In genomic region chr5:151531581-151531980, GRCh38 we compare ENCODE assay signal across 35 cellular contexts. TPM values are rescaled to one million over a fixed set of nuclear protein-coding genes. Genes with fewer than 3 reads are reported as not detected.
"Had no signal": no experiment of that assay in that cellular context is flagged by ENCODE, and none has a peak within 500 bp of the region (broad histone marks: within the 10 kb centered on the region; RNA-seq: fewer than 3 reads in every experiment).

No MANE protein-coding gene starts in this region.

- H3K4me3 ChIP-seq: ascending aorta, cardiac muscle cell had no signal

- H3K27ac ChIP-seq: ascending aorta, cardiac muscle cell, VCaP had no signal

- H3K9me3 ChIP-seq: ascending aorta had no signal

- H3K27me3 Mint-ChIP-seq: activated CD4-positive, alpha-beta memory T cell treated with anti-CD3 and anti-CD28 coated beads for 36 hours; activated CD4-positive, alpha-beta T cell treated with anti-CD3 and anti-CD28 coated beads, Interleukin-2, amount 10 ng/mL, durations not matched to agents 24 days and 14 days; activated CD8-positive, alpha-beta T cell treated with anti-CD3 and anti-CD28 coated beads for 36 hours; activated naive CD4-positive, alpha-beta T cell treated with anti-CD3 and anti-CD28 coated beads, Interleukin-2, amount 50 U/mL, for 24 hours; activated naive CD8-positive, alpha-beta T cell; activated naive CD8-positive, alpha-beta T cell treated with anti-CD3 and anti-CD28 coated beads, Interleukin-2, amount 50 U/mL, for 24 hours had no signal

- H3K4me1 Mint-ChIP-seq: activated B cell treated with CpG ODN at 0.5 μM for 24 hours; activated CD4-positive, alpha-beta T cell treated with anti-CD3 and anti-CD28 coated beads, Interleukin-2, amount 10 ng/mL, durations not matched to agents 24 days and 14 days; activated naive CD4-positive, alpha-beta T cell treated with anti-CD3 and anti-CD28 coated beads, Interleukin-2, amount 10 ng/mL, durations not matched to agents 7 days and 5 days; activated naive CD4-positive, alpha-beta T cell treated with anti-CD3 and anti-CD28 coated beads, Interleukin-2, amount 50 U/mL, for 24 hours; activated naive CD8-positive, alpha-beta T cell treated with anti-CD3 and anti-CD28 coated beads, Interleukin-2, amount 50 U/mL, for 24 hours; central memory CD8-positive, alpha-beta T cell had no signal

- H3K36me3 Mint-ChIP-seq: activated CD4-positive, alpha-beta memory T cell treated with anti-CD3 and anti-CD28 coated beads for 36 hours; activated naive CD4-positive, alpha-beta T cell treated with anti-CD3 and anti-CD28 coated beads, Interleukin-2, amount 10 ng/mL, durations not matched to agents 7 days and 5 days; activated naive CD4-positive, alpha-beta T cell treated with anti-CD3 and anti-CD28 coated beads, Interleukin-2, amount 50 U/mL, for 24 hours; activated naive CD8-positive, alpha-beta T cell; activated naive CD8-positive, alpha-beta T cell treated with anti-CD3 and anti-CD28 coated beads, Interleukin-2, amount 10 ng/mL, durations not matched to agents 7 days and 5 days; brain had no signal

- ATAC-seq: activated CD8-positive, alpha-beta T cell treated with anti-CD3 and anti-CD28 coated beads for 36 hours; activated naive CD8-positive, alpha-beta T cell treated with anti-CD3 and anti-CD28 coated beads, Interleukin-2, amount 50 U/mL, for 24 hours; activated T-cell treated with anti-CD3 and anti-CD28 coated beads, Interleukin-2, amount 50 U/mL, for 4 hours had no signal

- H3K36me3 ChIP-seq: ascending aorta, cardiac muscle cell had no signal

- H3K4me1 ChIP-seq: ascending aorta had no signal

- DNase-seq: activated B cell treated with CpG ODN at 0.5 μM for 24 hours; activated CD4-positive, alpha-beta memory T cell treated with anti-CD3 and anti-CD28 coated beads for 36 hours; activated CD4-positive, alpha-beta T cell treated with anti-CD3 and anti-CD28 coated beads for 4 hours; activated CD4-positive, alpha-beta T cell treated with anti-CD3 and anti-CD28 coated beads, Interleukin-2, amount 10 ng/mL, durations not matched to agents 24 days and 14 days; activated CD4-positive, alpha-beta T cell treated with anti-CD3 and anti-CD28 coated beads, Interleukin-2, amount 50 U/mL, for 1 hour; activated CD4-positive, alpha-beta T cell treated with anti-CD3 and anti-CD28 coated beads, Interleukin-2, amount 50 U/mL, for 4 hours; activated CD4-positive, CD25-positive, alpha-beta regulatory T cell treated with anti-CD3 and anti-CD28 coated beads, Interleukin-2, amount 50 U/mL, for 72 hours; activated CD8-positive, alpha-beta memory T cell treated with anti-CD3 and anti-CD28 coated beads, Interleukin-2, amount 50 U/mL, for 4 hours; activated CD8-positive, alpha-beta T cell treated with anti-CD3 and anti-CD28 coated beads for 36 hours; activated effector memory CD4-positive, alpha-beta T cell treated with Interleukin-2 at 50 U/mL for 16 hours; activated gamma-delta T cell; activated naive CD4-positive, alpha-beta T cell treated with anti-CD3 and anti-CD28 coated beads, Interleukin-2, amount 10 ng/mL, durations not matched to agents 7 days and 5 days; activated naive CD4-positive, alpha-beta T cell treated with Interleukin-2 at 50 U/mL for 16 hours; activated naive CD8-positive, alpha-beta T cell treated with anti-CD3 and anti-CD28 coated beads, Interleukin-2, amount 10 ng/mL, durations not matched to agents 7 days and 5 days; activated naive CD8-positive, alpha-beta T cell treated with anti-CD3 and anti-CD28 coated beads, Interleukin-2, amount 50 U/mL, for 24 hours; activated T-cell treated with anti-CD3 and anti-CD28 coated beads for 4 hours; activated T-cell treated with anti-CD3 and anti-CD28 coated beads, Interleukin-2, amount 50 U/mL, for 1 hour; activated T-cell treated with anti-CD3 and anti-CD28 coated beads, Interleukin-2, amount 50 U/mL, for 4 hours; amygdala; anterior cingulate cortex; caudate nucleus; T-helper 1 cell; T-helper 2 cell; T-helper 9 cell had no signal

- H3K9me3 Mint-ChIP-seq: activated B cell treated with CpG ODN at 0.5 μM for 24 hours; activated CD4-positive, alpha-beta memory T cell treated with anti-CD3 and anti-CD28 coated beads for 36 hours; activated CD4-positive, alpha-beta T cell treated with anti-CD3 and anti-CD28 coated beads, Interleukin-2, amount 10 ng/mL, durations not matched to agents 24 days and 14 days; activated CD8-positive, alpha-beta T cell treated with anti-CD3 and anti-CD28 coated beads for 36 hours; activated naive CD4-positive, alpha-beta T cell treated with anti-CD3 and anti-CD28 coated beads, Interleukin-2, amount 10 ng/mL, durations not matched to agents 7 days and 5 days; activated naive CD4-positive, alpha-beta T cell treated with anti-CD3 and anti-CD28 coated beads, Interleukin-2, amount 50 U/mL, for 24 hours; activated naive CD8-positive, alpha-beta T cell treated with anti-CD3 and anti-CD28 coated beads, Interleukin-2, amount 10 ng/mL, durations not matched to agents 7 days and 5 days; activated naive CD8-positive, alpha-beta T cell treated with anti-CD3 and anti-CD28 coated beads, Interleukin-2, amount 50 U/mL, for 24 hours; activated T-cell treated with anti-CD3 and anti-CD28 coated beads, Interleukin-2, amount 50 U/mL, for 4 hours; activated T-helper 2 cell treated with anti-CD3 and anti-CD28 coated beads, Interferon-gamma antibody, Interleukin-2, Interleukin-4, amounts not matched to agents 10 μg/mL and 5 μg/mL and 100 μg/mL, durations not matched to agents 14 hours and 24 hours and 36 hours; brain; central memory CD8-positive, alpha-beta T cell; T-helper 1 cell treated with Interleukin-12 subunit alpha and Interleukin-12 subunit beta and Interleukin-4 antibody, amounts not matched to agents 30 μg/mL and 1 μg/mL, for 36 hours; T-helper 2 cell treated with Interferon-gamma antibody and Interleukin-4, amounts not matched to agents 5 μg/mL and 100 μg/mL, for 36 hours had no signal

- H3K27ac Mint-ChIP-seq: activated B cell treated with CpG ODN at 0.5 μM for 24 hours; activated CD4-positive, alpha-beta memory T cell treated with anti-CD3 and anti-CD28 coated beads for 36 hours; activated CD4-positive, alpha-beta T cell treated with anti-CD3 and anti-CD28 coated beads, Interleukin-2, amount 10 ng/mL, durations not matched to agents 24 days and 14 days; activated CD8-positive, alpha-beta T cell treated with anti-CD3 and anti-CD28 coated beads for 36 hours; activated naive CD4-positive, alpha-beta T cell treated with anti-CD3 and anti-CD28 coated beads, Interleukin-2, amount 10 ng/mL, durations not matched to agents 7 days and 5 days; activated naive CD4-positive, alpha-beta T cell treated with anti-CD3 and anti-CD28 coated beads, Interleukin-2, amount 50 U/mL, for 24 hours; activated naive CD8-positive, alpha-beta T cell; activated naive CD8-positive, alpha-beta T cell treated with anti-CD3 and anti-CD28 coated beads, Interleukin-2, amount 10 ng/mL, durations not matched to agents 7 days and 5 days; activated naive CD8-positive, alpha-beta T cell treated with anti-CD3 and anti-CD28 coated beads, Interleukin-2, amount 50 U/mL, for 24 hours; activated T-helper 2 cell treated with anti-CD3 and anti-CD28 coated beads, Interferon-gamma antibody, Interleukin-2, Interleukin-4, amounts not matched to agents 10 μg/mL and 5 μg/mL and 100 μg/mL, durations not matched to agents 14 hours and 24 hours and 36 hours; brain; T-helper 1 cell treated with Interleukin-12 subunit alpha and Interleukin-12 subunit beta and Interleukin-4 antibody, amounts not matched to agents 30 μg/mL and 1 μg/mL, for 36 hours; T-helper 2 cell treated with Interferon-gamma antibody and Interleukin-4, amounts not matched to agents 5 μg/mL and 100 μg/mL, for 36 hours had no signal

- H3K4me3 Mint-ChIP-seq: activated B cell treated with CpG ODN at 0.5 μM for 24 hours; activated CD4-positive, alpha-beta memory T cell treated with anti-CD3 and anti-CD28 coated beads for 36 hours; activated CD4-positive, alpha-beta T cell treated with anti-CD3 and anti-CD28 coated beads, Interleukin-2, amount 10 ng/mL, durations not matched to agents 24 days and 14 days; activated CD8-positive, alpha-beta T cell treated with anti-CD3 and anti-CD28 coated beads for 36 hours; activated naive CD4-positive, alpha-beta T cell treated with anti-CD3 and anti-CD28 coated beads, Interleukin-2, amount 10 ng/mL, durations not matched to agents 7 days and 5 days; activated naive CD4-positive, alpha-beta T cell treated with anti-CD3 and anti-CD28 coated beads, Interleukin-2, amount 50 U/mL, for 24 hours; activated naive CD8-positive, alpha-beta T cell; activated naive CD8-positive, alpha-beta T cell treated with anti-CD3 and anti-CD28 coated beads, Interleukin-2, amount 10 ng/mL, durations not matched to agents 7 days and 5 days; activated naive CD8-positive, alpha-beta T cell treated with anti-CD3 and anti-CD28 coated beads, Interleukin-2, amount 50 U/mL, for 24 hours; activated T-cell treated with anti-CD3 and anti-CD28 coated beads, Interleukin-2, amount 50 U/mL, for 4 hours; brain; central memory CD8-positive, alpha-beta T cell; T-helper 1 cell treated with Interleukin-12 subunit alpha and Interleukin-12 subunit beta and Interleukin-4 antibody, amounts not matched to agents 30 μg/mL and 1 μg/mL, for 36 hours; T-helper 2 cell treated with Interferon-gamma antibody and Interleukin-4, amounts not matched to agents 5 μg/mL and 100 μg/mL, for 36 hours had no signal

- H3K27me3 ChIP-seq: ascending aorta had no signal

RNA-seq across cellular contexts. Expression of gene FAT2, which starts 59.5 kb away (rescaled TPM):
- total RNA-seq: activated CD4-positive, alpha-beta memory T cell treated with anti-CD3 and anti-CD28 coated beads for 36 hours; activated CD4-positive, alpha-beta T cell treated with anti-CD3 and anti-CD28 coated beads, Interleukin-2, amount 10 ng/mL, durations not matched to agents 24 days and 14 days; activated CD8-positive, alpha-beta memory T cell treated with anti-CD3 and anti-CD28 coated beads for 36 hours; activated CD8-positive, alpha-beta T cell treated with anti-CD3 and anti-CD28 coated beads for 36 hours; activated naive CD8-positive, alpha-beta T cell treated with anti-CD3 and anti-CD28 coated beads, Interleukin-2, amount 10 ng/mL, durations not matched to agents 7 days and 5 days; activated T-cell treated with anti-CD3 and anti-CD28 coated beads, Interleukin-2, amount 50 U/mL, for 4 hours; ascending aorta had no signal
